ENCODE assay signal across 10 cellular contexts in the genomic region with DNA sequence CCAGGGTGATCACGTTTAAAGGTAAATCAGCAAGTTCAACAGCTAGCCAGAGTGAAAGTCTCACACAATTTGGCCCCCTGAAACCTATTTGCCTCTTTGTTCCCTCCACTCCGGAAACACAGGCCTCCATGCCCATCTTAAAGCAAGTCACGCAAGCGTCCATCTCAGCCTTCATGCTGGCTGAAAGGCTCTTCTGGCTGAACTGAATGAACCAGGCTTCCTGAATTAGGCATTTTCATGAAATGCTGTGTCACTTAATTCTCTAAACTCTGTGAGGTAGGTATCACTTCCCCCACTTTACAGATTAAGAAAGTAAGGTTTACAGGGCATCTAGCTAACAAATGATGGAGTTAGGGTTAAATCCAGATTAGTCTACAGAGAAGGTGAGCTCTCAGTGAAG. TPM values are rescaled to one million over a fixed set of nuclear protein-coding genes. Genes with fewer than 3 reads are reported as not detected.
DNase-seq lines count a peak whose midpoint lies in the region; ATAC-seq and TF ChIP-seq lines count a peak whose summit lies in the region.
"Had no signal": no experiment of that assay in that cellular context is flagged by ENCODE, and none has a peak within 500 bp of the region (broad histone marks: within the 10 kb centered on the region; RNA-seq: fewer than 3 reads in every experiment).

No MANE protein-coding gene starts in this region.

- H3K9me3 ChIP-seq in BLaER1 treated with 17β-estradiol and CSF1 and Interleukin-3, amounts not matched to agents 10 nM and 100 nM (replicated peaks in 1 of 11) = no peaks in the 10 kb centered on the region
- H3K9me3 ChIP-seq in muscle layer of duodenum (ENCODE audit: control insufficient read depth in 1 of 2, low read length in 2 of 2) = no peaks in the 10 kb centered on the region
- H3K9me3 ChIP-seq: neutrophil had no signal

- peaks cover 2% of the 10 kb centered on the region for H3K27me3 Mint-ChIP-seq in GM23338 (ENCODE audit: insufficient read depth, low read depth, poor library complexity)
- H3K27me3 Mint-ChIP-seq in activated T-helper 17 cell treated with anti-CD3 and anti-CD28 coated beads, Interleukin-2, amount 50 U/mL, for 72 hours = no peaks in the 10 kb centered on the region

- H3K4me3 Mint-ChIP-seq in GM23338 = peak overlapping the region; percentile 97
- peak overlapping the region; percentile 89 for H3K4me3 Mint-ChIP-seq in activated T-helper 17 cell treated with anti-CD3 and anti-CD28 coated beads, Interleukin-2, amount 50 U/mL, for 72 hours

- peak overlapping the region; percentile 85 to 98 (median 92) for H3K4me2 ChIP-seq in BLaER1 treated with 17β-estradiol and CSF1 and Interleukin-3, amounts not matched to agents 10 nM and 100 nM
- peak overlapping the region; percentile 97 for H3K4me2 ChIP-seq in GM23338

- no peaks in the 10 kb centered on the region for H3K9me2 ChIP-seq in GM23338 (ENCODE audit: insufficient read depth)

- H3K4me1 ChIP-seq in BLaER1 treated with 17β-estradiol and CSF1 and Interleukin-3, amounts not matched to agents 10 nM and 100 nM = peaks cover 26 to 39% (median 32%) of the 10 kb centered on the region in 10 experiments
- H3K4me1 ChIP-seq in GM23338 (ENCODE audit: insufficient read depth) (peaks cover 24% of the 10 kb centered on the region), muscle layer of duodenum (ENCODE audit: control insufficient read depth in 1 of 2, insufficient read depth in 2 of 2, low read length in 2 of 2) (peaks cover 11 to 25% of the 10 kb centered on the region in 2 donors)

- H3K36me3 Mint-ChIP-seq in GM23338 (ENCODE audit: low read depth) = peaks cover 20% of the 10 kb centered on the region
- H3K36me3 Mint-ChIP-seq in activated T-helper 17 cell treated with anti-CD3 and anti-CD28 coated beads, Interleukin-2, amount 50 U/mL, for 72 hours (ENCODE audit: low read depth) = peaks cover 41% of the 10 kb centered on the region

- H3K27ac ChIP-seq in BLaER1 treated with 17β-estradiol and CSF1 and Interleukin-3, amounts not matched to agents 10 nM and 100 nM = peak overlapping the region in 5 of 11 experiments; percentile 13 to 86 (median 82); a peak in 6 of 22 replicates
- H3K27ac ChIP-seq in GM23338 (ENCODE audit: low read depth) (peak overlapping the region; percentile 41; the same call in 1 of the 2 replicates), muscle layer of duodenum (ENCODE audit: low read length) (no peak overlapping the region)
- H3K27ac ChIP-seq: neutrophil had no signal

- H3K4me3 ChIP-seq in BLaER1 treated with 17β-estradiol and CSF1 and Interleukin-3, amounts not matched to agents 10 nM and 100 nM = peak overlapping the region in 7 of 10 experiments; percentile 81 to 99 (median 96); a peak in 10 of 20 replicates
- peak overlapping the region; percentile 100 for H3K4me3 ChIP-seq in GM23338
- H3K4me3 ChIP-seq in muscle layer of duodenum (ENCODE audit: low read depth in 1 of 2, low read length in 2 of 2) = peak overlapping the region; percentile 96 to 99

- no peak for TF ChIP-seq CTCF in GM23338 (conservative IDR thresholded peaks at IDR 0.05; ENCODE audit: low read depth in 2 of 2)

- H3K9me3 Mint-ChIP-seq in GM23338 = no peaks in the 10 kb centered on the region
- H3K9me3 Mint-ChIP-seq in activated T-helper 17 cell treated with anti-CD3 and anti-CD28 coated beads, Interleukin-2, amount 50 U/mL, for 72 hours = no peaks in the 10 kb centered on the region

- peaks cover 60% of the 10 kb centered on the region for H3K79me2 ChIP-seq in GM23338 (replicated peaks; ENCODE audit: insufficient read depth)

- DNase-seq in GM23338 (ENCODE audit: low spot score) (no peak), NCI-H526 treated with DMSO at 0.1 percent for 48 hours (lab: John Stamatoyannopoulos, UW) (no peak)
- DNase-seq: effector CD4-positive, alpha-beta T cell had no signal

- H3F3A ChIP-seq in GM23338 (replicated peaks; ENCODE audit: low read depth) = peaks cover 13% of the 10 kb centered on the region

- ATAC-seq in GM23338 = no peak
- ATAC-seq in activated T-helper 17 cell treated with anti-CD3 and anti-CD28 coated beads, Interleukin-2, amount 50 U/mL, for 72 hours (replicated peaks) = no peak
- no peak for ATAC-seq in GM21786 (IDR thresholded peaks at IDR 0.05; ENCODE audit: unreplicated experiment)
- ATAC-seq in GM21737 (IDR thresholded peaks at IDR 0.05; ENCODE audit: unreplicated experiment) = no peak
- no peak for ATAC-seq in GM18520 (IDR thresholded peaks at IDR 0.05; ENCODE audit: unreplicated experiment)

- H3K36me3 ChIP-seq in BLaER1 treated with 17β-estradiol and CSF1 and Interleukin-3, amounts not matched to agents 10 nM and 100 nM = peaks cover 0 to 33% (median 11%) of the 10 kb centered on the region in 11 experiments; a peak in 13 of 22 replicates
- H3K36me3 ChIP-seq in GM23338 (ENCODE audit: insufficient read depth) (no peaks in the 10 kb centered on the region; the same call in 1 of the 2 replicates), muscle layer of duodenum (ENCODE audit: control insufficient read depth in 1 of 2, insufficient read depth in 2 of 2, low read length in 2 of 2) (no peaks in the 10 kb centered on the region)
- H3K36me3 ChIP-seq: neutrophil had no signal

- H4K20me1 ChIP-seq in BLaER1 treated with 17β-estradiol and CSF1 and Interleukin-3, amounts not matched to agents 10 nM and 100 nM = peaks cover 0 to 26% (median 0%) of the 10 kb centered on the region in 11 experiments; a peak in 7 of 22 replicates
- H4K20me1 ChIP-seq in GM23338 (replicated peaks; ENCODE audit: insufficient read depth) = peaks cover 15% of the 10 kb centered on the region; the same call in 1 of the 2 replicates

- H3K9ac ChIP-seq in BLaER1 treated with 17β-estradiol and CSF1 and Interleukin-3, amounts not matched to agents 10 nM and 100 nM = peak overlapping the region in 8 of 11 experiments; percentile 83 to 89 (median 86); a peak in 16 of 22 replicates

- H3K27me3 ChIP-seq in BLaER1 treated with 17β-estradiol and CSF1 and Interleukin-3, amounts not matched to agents 10 nM and 100 nM = no peaks in the 10 kb centered on the region
- H3K27me3 ChIP-seq in GM23338 (ENCODE audit: insufficient read depth) = no peaks in the 10 kb centered on the region
- H3K27me3 ChIP-seq in muscle layer of duodenum (ENCODE audit: low read depth, low read length) = no peaks in the 10 kb centered on the region
- H3K27me3 ChIP-seq: neutrophil had no signal

- H2AFZ ChIP-seq in GM23338 = no peak overlapping the region

- H3K27ac Mint-ChIP-seq in GM23338 = peak overlapping the region; percentile 17; the same call in 1 of the 2 replicates
- H3K27ac Mint-ChIP-seq in activated T-helper 17 cell treated with anti-CD3 and anti-CD28 coated beads, Interleukin-2, amount 50 U/mL, for 72 hours = peak overlapping the region; percentile 98

- peaks cover 24% of the 10 kb centered on the region for H3K4me1 Mint-ChIP-seq in GM23338
- peaks cover 22% of the 10 kb centered on the region for H3K4me1 Mint-ChIP-seq in activated T-helper 17 cell treated with anti-CD3 and anti-CD28 coated beads, Interleukin-2, amount 50 U/mL, for 72 hours

RNA-seq across cellular contexts. Expression of a gene that starts 1.4 kb away (rescaled TPM):
- 40.0 and 43.6 TPM in 2 replicates for total RNA-seq in GM23338 (2014; rRNA removed; shearing (Covaris generic))
- polyA plus RNA-seq in GM23338 (2016; fragmentation: Nextera tagmentation; extraction: Ambion mirVana) = 28.2 and 35.4 TPM in 2 replicates
- total RNA-seq in activated T-helper 17 cell treated with anti-CD3 and anti-CD28 coated beads, Interleukin-2, amount 50 U/mL, for 72 hours = 10 to 100 TPM; 19.4 to 40.9 TPM

RNA-seq across cellular contexts. Expression of a gene that starts 38.7 kb away (rescaled TPM):
- total RNA-seq in GM23338 (2014; rRNA removed; shearing (Covaris generic)) = 148 and 159 TPM in 2 replicates
- 208 and 238 TPM in 2 replicates for polyA plus RNA-seq in GM23338 (2016; fragmentation: Nextera tagmentation; extraction: Ambion mirVana)
- total RNA-seq in activated T-helper 17 cell treated with anti-CD3 and anti-CD28 coated beads, Interleukin-2, amount 50 U/mL, for 72 hours = 100 to 1,000 TPM; 224 to 229 TPM

RNA-seq across cellular contexts. Expression of a gene that starts 39.2 kb away (rescaled TPM):
- 19.5 and 22.9 TPM in 2 replicates for total RNA-seq in GM23338 (2014; rRNA removed; shearing (Covaris generic))
- 10.4 and 11.6 TPM in 2 replicates for polyA plus RNA-seq in GM23338 (2016; fragmentation: Nextera tagmentation; extraction: Ambion mirVana)
- total RNA-seq in activated T-helper 17 cell treated with anti-CD3 and anti-CD28 coated beads, Interleukin-2, amount 50 U/mL, for 72 hours = 10 to 100 TPM; 11.9 to 15.7 TPM

RNA-seq across cellular contexts. Expression of a gene that starts 44.2 kb away (rescaled TPM):
- not detected in 2 replicates for total RNA-seq in GM23338 (2014; rRNA removed; shearing (Covaris generic))
- polyA plus RNA-seq in GM23338 (2016; fragmentation: Nextera tagmentation; extraction: Ambion mirVana) = 0.40 and 0.63 TPM in 2 replicates
- total RNA-seq in activated T-helper 17 cell treated with anti-CD3 and anti-CD28 coated beads, Interleukin-2, amount 50 U/mL, for 72 hours = not detected
